ENCODE assay signal across 26 cellular contexts in the genomic region with DNA sequence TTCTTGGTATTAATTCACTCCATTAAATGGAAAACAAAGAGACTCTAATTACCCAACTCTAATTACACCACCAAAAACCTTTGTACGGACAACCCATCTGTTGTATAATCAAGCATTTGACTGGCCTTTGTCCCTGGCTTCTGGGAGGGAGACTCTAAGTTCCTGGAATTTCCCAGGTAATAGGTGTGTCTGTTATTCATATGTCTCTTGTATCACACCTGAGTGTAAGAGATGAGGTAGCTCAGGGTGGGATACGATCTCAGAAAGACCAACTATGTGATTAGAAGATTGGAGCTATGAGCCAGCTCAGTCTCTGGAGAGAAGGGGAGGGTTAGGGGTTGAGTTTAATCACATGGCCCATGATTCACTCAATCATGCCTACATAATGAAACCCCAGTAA.
"Had no signal": no experiment of that assay in that cellular context is flagged by ENCODE, and none has a peak within 500 bp of the region (broad histone marks: within the 10 kb centered on the region; RNA-seq: fewer than 3 reads in every experiment).

No MANE protein-coding gene starts in this region.

- H3K4me2 ChIP-seq: SK-N-SH had no signal

- H3K36me3 ChIP-seq: SJCRH30 had no signal

- H3K9ac ChIP-seq: SK-N-SH had no signal

- H3K27me3 ChIP-seq: SJCRH30 had no signal

- FAIRE-seq: K562 had no signal

- H3K36me3 Mint-ChIP-seq: activated naive CD4-positive, alpha-beta T cell treated with anti-CD3 and anti-CD28 coated beads, Interleukin-2, amount 10 ng/mL, durations not matched to agents 7 days and 5 days; activated naive CD8-positive, alpha-beta T cell treated with anti-CD3 and anti-CD28 coated beads for 36 hours had no signal

- H3K4me1 Mint-ChIP-seq: activated CD4-positive, alpha-beta memory T cell treated with anti-CD3 and anti-CD28 coated beads, Interleukin-2, amount 10 ng/mL, durations not matched to agents 7 days and 5 days; activated naive CD8-positive, alpha-beta T cell treated with anti-CD3 and anti-CD28 coated beads for 36 hours had no signal

- H3K27ac Mint-ChIP-seq: activated CD4-positive, alpha-beta memory T cell treated with anti-CD3 and anti-CD28 coated beads, Interleukin-2, amount 10 ng/mL, durations not matched to agents 7 days and 5 days; activated naive CD4-positive, alpha-beta T cell treated with anti-CD3 and anti-CD28 coated beads, Interleukin-2, amount 10 ng/mL, durations not matched to agents 7 days and 5 days; activated naive CD8-positive, alpha-beta T cell treated with anti-CD3 and anti-CD28 coated beads for 36 hours; activated T-cell treated with anti-CD3 and anti-CD28 coated beads, Interleukin-2, amount 50 U/mL, for 72 hours; activated T-helper 2 cell treated with anti-CD3 and anti-CD28 coated beads, Interferon-gamma antibody, Interleukin-2, Interleukin-4, amounts not matched to agents 10 μg/mL and 5 μg/mL and 100 μg/mL, durations not matched to agents 14 hours and 24 hours and 36 hours had no signal

- H3K27ac ChIP-seq: RWPE1, SJCRH30, VCaP had no signal

- H3K4me3 ChIP-seq: K562, SJCRH30 had no signal

- H3K4me3 Mint-ChIP-seq: activated CD4-positive, alpha-beta memory T cell treated with anti-CD3 and anti-CD28 coated beads, Interleukin-2, amount 10 ng/mL, durations not matched to agents 7 days and 5 days; activated naive CD4-positive, alpha-beta T cell treated with anti-CD3 and anti-CD28 coated beads, Interleukin-2, amount 10 ng/mL, durations not matched to agents 7 days and 5 days; activated naive CD8-positive, alpha-beta T cell treated with anti-CD3 and anti-CD28 coated beads for 36 hours; activated T-cell treated with anti-CD3 and anti-CD28 coated beads, Interleukin-2, amount 50 U/mL, for 72 hours had no signal

- ATAC-seq: activated T-cell treated with anti-CD3 and anti-CD28 coated beads, Interleukin-2, amount 50 U/mL, for 72 hours; K562; Panc1 had no signal

- DNase-seq: activated CD4-positive, alpha-beta memory T cell treated with anti-CD3 and anti-CD28 coated beads, Interleukin-2, amount 10 ng/mL, durations not matched to agents 7 days and 5 days; activated CD4-positive, alpha-beta T cell treated with anti-CD3 and anti-CD28 coated beads, Interleukin-2, amount 50 U/mL, for 1 hour; activated CD4-positive, CD25-positive, alpha-beta regulatory T cell; activated CD8-positive, alpha-beta memory T cell treated with anti-CD3 and anti-CD28 coated beads, Interleukin-2, amount 50 U/mL, for 4 hours; activated gamma-delta T cell treated with Interleukin-2 at 50 U/mL for 16 hours; activated naive CD4-positive, alpha-beta T cell treated with anti-CD3 and anti-CD28 coated beads, Interleukin-2, amount 10 ng/mL, durations not matched to agents 7 days and 5 days; activated naive CD8-positive, alpha-beta T cell treated with anti-CD3 and anti-CD28 coated beads for 36 hours; activated T-cell treated with anti-CD3 and anti-CD28 coated beads, Interleukin-2, amount 50 U/mL, for 72 hours; Karpas-422; NCI-H1105 treated with DMSO at 0.1 percent for 48 hours; NCI-H1930; NCI-H2107; NCI-H345; NCI-H510A; NCI-H526 treated with DMSO at 0.1 percent for 48 hours; NK-92 treated with Interleukin-12 subunit alpha and Interleukin-12 subunit beta, amount 100 ng/mL, for 24 hours; OCI-M1; Right ventricle myocardium superior; SJCRH30; SK-N-SH; T-helper 1 cell had no signal

- H3K27me3 Mint-ChIP-seq: activated naive CD8-positive, alpha-beta T cell treated with anti-CD3 and anti-CD28 coated beads for 36 hours had no signal

- H3K9me3 ChIP-seq: SJCRH30, SK-N-SH had no signal
